Comparison of ENCODE assay signal across 8 cellular contexts in genomic region chr16:48156790-48157209, GRCh38. TPM values are rescaled to one million over a fixed set of nuclear protein-coding genes. Genes with fewer than 3 reads are reported as not detected.
DNase-seq lines count a peak whose midpoint lies in the region; ATAC-seq, FAIRE-seq and TF ChIP-seq lines count a peak whose summit lies in the region.

No MANE protein-coding gene starts in this region.

- H3K27me3 ChIP-seq in ACC112 (ENCODE audit: insufficient read depth, low read length) (no peaks in the 10 kb centered on the region), heart left ventricle (peaks cover 0 to 3% (median 0%) of the 10 kb centered on the region in 9 donors), psoas muscle (ENCODE audit: insufficient read depth in 3 of 3, low read length in 2 of 3) (no peaks in the 10 kb centered on the region)

- H3K36me3 ChIP-seq in ACC112 (ENCODE audit: insufficient read depth, low read length): no peaks in the 10 kb centered on the region
- no peaks in the 10 kb centered on the region for H3K36me3 ChIP-seq in heart left ventricle
- no peaks in the 10 kb centered on the region for H3K36me3 ChIP-seq in psoas muscle (ENCODE audit: insufficient read depth in 1 of 2, low read depth in 1 of 2)

- DNase-seq in MV-4-11 (lab: John Stamatoyannopoulos, UW) (peak; percentile 65), T follicular helper cell (ENCODE audit: low read depth) (peak; percentile 71), heart left ventricle (peak; percentile 84 to 90 (median 86)), psoas muscle (peak; percentile 82 to 90), urothelium cell line (ENCODE audit: low spot score) (peak; percentile 76)
- peak; percentile 92 for DNase-seq in activated naive CD8-positive, alpha-beta T cell treated with anti-CD3 and anti-CD28 coated beads, Interleukin-2, amount 50 U/mL, for 24 hours

- intact Hi-C loops in heart left ventricle (cut with DNase I) (loop anchor here in 9 of 10 donors (1.0 to 10.0 kb wide), 11 partner anchors 104 to 1209 kb away; partner anchors contain the start of gene NETO2 (in 5 of the 9)), psoas muscle (cut with DNase I) (loop anchor here in 1 of 2 donors (2.0 kb wide), 1 partner anchor 1014 kb away; the partner anchor contains the start of gene NETO2)

- no peaks in the 10 kb centered on the region for H3K9me3 Mint-ChIP-seq in activated naive CD8-positive, alpha-beta T cell treated with anti-CD3 and anti-CD28 coated beads, Interleukin-2, amount 50 U/mL, for 24 hours

- peak overlapping the region; percentile 44; the same call in 1 of the 2 replicates for H3K4me3 ChIP-seq in ACC112 (ENCODE audit: low read depth, low read length)
- peak overlapping the region in 4 of 12 donors; percentile 10 to 30 (median 24) for H3K4me3 ChIP-seq in heart left ventricle
- peak overlapping the region; percentile 39 for H3K4me3 ChIP-seq in psoas muscle

- H3K36me3 Mint-ChIP-seq in activated naive CD8-positive, alpha-beta T cell treated with anti-CD3 and anti-CD28 coated beads, Interleukin-2, amount 50 U/mL, for 24 hours (ENCODE audit: low read depth): no peaks in the 10 kb centered on the region

- peak overlapping the region; percentile 47 for H2AFZ ChIP-seq in ACC112 (ENCODE audit: low read length, unreplicated experiment)

- no peak overlapping the region for H3K27ac Mint-ChIP-seq in activated naive CD8-positive, alpha-beta T cell treated with anti-CD3 and anti-CD28 coated beads, Interleukin-2, amount 50 U/mL, for 24 hours

- no peaks in the 10 kb centered on the region for H3K79me2 ChIP-seq in ACC112 (ENCODE audit: control insufficient read depth, insufficient read depth, low read length, unreplicated experiment)

- FAIRE-seq in urothelium cell line (lab: Jason Lieb, UNC): peak; percentile 86

- H3K4me3 Mint-ChIP-seq in activated naive CD8-positive, alpha-beta T cell treated with anti-CD3 and anti-CD28 coated beads, Interleukin-2, amount 50 U/mL, for 24 hours: no peak overlapping the region

- H3K4me1 Mint-ChIP-seq in activated naive CD8-positive, alpha-beta T cell treated with anti-CD3 and anti-CD28 coated beads, Interleukin-2, amount 50 U/mL, for 24 hours: peaks cover 27% of the 10 kb centered on the region

- ATAC-seq in GM18867 (IDR thresholded peaks at IDR 0.05; ENCODE audit: unreplicated experiment): peak; percentile 40
- ATAC-seq in activated naive CD8-positive, alpha-beta T cell treated with anti-CD3 and anti-CD28 coated beads, Interleukin-2, amount 50 U/mL, for 24 hours: no peak
- ATAC-seq in heart left ventricle: peak; percentile 79 to 94 (median 84)
- peak; percentile 86 to 95 (median 89) for ATAC-seq in psoas muscle

- 7 to 10% (median 8%) methylated on average over 16 of the region's 16 CpGs for WGBS in heart left ventricle, 4 donors
- 10 to 11% (median 11%) methylated on average over 16 of the region's 16 CpGs for WGBS in psoas muscle, 3 donors

- H3K27ac ChIP-seq in ACC112 (ENCODE audit: low read depth, low read length) (no peak overlapping the region; the same call in 1 of the 2 replicates), heart left ventricle (peak overlapping the region in 6 of 12 donors; percentile 45 to 64 (median 49)), psoas muscle (no peak overlapping the region)

- H3K9me3 ChIP-seq in heart left ventricle: no peaks in the 10 kb centered on the region
- H3K9me3 ChIP-seq in psoas muscle: no peaks in the 10 kb centered on the region

- TF ChIP-seq CTCF in heart left ventricle (IDR thresholded peaks at IDR 0.05) (peak; percentile 94 to 99 (median 96)), psoas muscle (IDR thresholded peaks at IDR 0.05) (peak; percentile 95)

- TF ChIP-seq POLR2A in heart left ventricle (IDR thresholded peaks at IDR 0.05): no peak

- H3K4me1 ChIP-seq in ACC112 (ENCODE audit: control insufficient read depth, insufficient read depth, low read length, unreplicated experiment) (peaks cover 28% of the 10 kb centered on the region), heart left ventricle (peaks cover 0 to 17% (median 6%) of the 10 kb centered on the region in 12 donors), psoas muscle (no peaks in the 10 kb centered on the region)

- H3K27me3 Mint-ChIP-seq in activated naive CD8-positive, alpha-beta T cell treated with anti-CD3 and anti-CD28 coated beads, Interleukin-2, amount 50 U/mL, for 24 hours: peaks cover 38% of the 10 kb centered on the region

RNA-seq across cellular contexts. Expression of gene ABCC12, which starts 1.0 kb away (rescaled TPM):
- total RNA-seq in heart left ventricle: under 1 TPM in 3 of 9 donors, not detected in 6; 0.09 to 0.27 (median 0.12) TPM
- polyA plus RNA-seq in heart left ventricle: under 1 TPM in 1 of 2 donors, not detected in 1; 0.08 TPM
- total RNA-seq in psoas muscle: under 1 TPM; 0.23 to 0.94 (median 0.46) TPM
- under 1 TPM; 0.07 to 0.51 (median 0.10) TPM for polyA plus RNA-seq in psoas muscle
